ENCODE assay signal across 8 cellular contexts in genomic region chr15:64067564-64068030, GRCh38. TPM values are rescaled to one million over a fixed set of nuclear protein-coding genes. Genes with fewer than 3 reads are reported as not detected.
DNase-seq lines count a peak whose midpoint lies in the region; ATAC-seq, FAIRE-seq and TF ChIP-seq lines count a peak whose summit lies in the region.

No MANE protein-coding gene starts in this region.

- H3K27ac ChIP-seq in breast epithelium: peak overlapping the region in 1 of 2 donors; percentile 60

- ATAC-seq in GM21737 (IDR thresholded peaks at IDR 0.05; ENCODE audit: unreplicated experiment): no peak

- TF ChIP-seq CTCF in WI38 (IDR thresholded peaks at IDR 0.05; ENCODE audit: low read depth, low read length) (peak; percentile 78), breast epithelium (IDR thresholded peaks at IDR 0.05) (peak; percentile 79 to 90 (median 85))

- no peaks in the 10 kb centered on the region for H3K27me3 ChIP-seq in breast epithelium

- no peaks in the 10 kb centered on the region for H3K9me3 ChIP-seq in breast epithelium

- intact Hi-C loops in breast epithelium (cut with DNase I; ENCODE audit: low total_unique reads): loop anchor here (5.0 kb wide), 1 partner anchor 315 kb away; no protein-coding TSS in a partner anchor

- H3K36me3 ChIP-seq in breast epithelium: no peaks in the 10 kb centered on the region

- H3K4me3 ChIP-seq in WI38 (ENCODE audit: low read depth, low read length) (no peak overlapping the region), breast epithelium (no peak overlapping the region)

- no peak for TF ChIP-seq POLR2A in breast epithelium (IDR thresholded peaks at IDR 0.05)

- FAIRE-seq in GM19239 (lab: Jason Lieb, UNC): peak; percentile 90

- H3K4me1 ChIP-seq in breast epithelium: no peaks in the 10 kb centered on the region

- DNase-seq in AG08395 (ENCODE audit: low spot score) (peak; percentile 79), GM19239 (ENCODE audit: insufficient read length, low spot score) (peak; percentile 78), NCI-H2171 (lab: John Stamatoyannopoulos, UW) (peak; percentile 63), breast epithelium (ENCODE audit: low spot score in 2 of 2) (peak; percentile 37 to 55), islet precursor cell (peak; percentile 88)
- peak; percentile 48 to 64 for DNase-seq in stimulated activated CD4-positive, alpha-beta T cell treated with anti-CD3 and anti-CD28 coated beads, Interleukin-1b, Interleukin-23, amount 100 ng/mL, for 4 hours (ENCODE audit: low read depth in 2 of 2)

RNA-seq across cellular contexts. Expression of gene DAPK2, which starts 21.3 kb away (rescaled TPM):
- total RNA-seq in breast epithelium: 10 to 100 TPM; 23.6 to 37.3 (median 29.6) TPM

RNA-seq across cellular contexts. Expression of gene CIAO2A, which starts 26.0 kb away (rescaled TPM):
- 10 to 100 TPM; 42.6 to 71.8 (median 50.9) TPM for total RNA-seq in breast epithelium

RNA-seq across cellular contexts. Expression of gene SNX1, which starts 28.2 kb away (rescaled TPM):
- 100 to 1,000 TPM; 107 to 144 (median 125) TPM for total RNA-seq in breast epithelium
